ENCODE assay signal across 8 cellular contexts in the genomic region with DNA sequence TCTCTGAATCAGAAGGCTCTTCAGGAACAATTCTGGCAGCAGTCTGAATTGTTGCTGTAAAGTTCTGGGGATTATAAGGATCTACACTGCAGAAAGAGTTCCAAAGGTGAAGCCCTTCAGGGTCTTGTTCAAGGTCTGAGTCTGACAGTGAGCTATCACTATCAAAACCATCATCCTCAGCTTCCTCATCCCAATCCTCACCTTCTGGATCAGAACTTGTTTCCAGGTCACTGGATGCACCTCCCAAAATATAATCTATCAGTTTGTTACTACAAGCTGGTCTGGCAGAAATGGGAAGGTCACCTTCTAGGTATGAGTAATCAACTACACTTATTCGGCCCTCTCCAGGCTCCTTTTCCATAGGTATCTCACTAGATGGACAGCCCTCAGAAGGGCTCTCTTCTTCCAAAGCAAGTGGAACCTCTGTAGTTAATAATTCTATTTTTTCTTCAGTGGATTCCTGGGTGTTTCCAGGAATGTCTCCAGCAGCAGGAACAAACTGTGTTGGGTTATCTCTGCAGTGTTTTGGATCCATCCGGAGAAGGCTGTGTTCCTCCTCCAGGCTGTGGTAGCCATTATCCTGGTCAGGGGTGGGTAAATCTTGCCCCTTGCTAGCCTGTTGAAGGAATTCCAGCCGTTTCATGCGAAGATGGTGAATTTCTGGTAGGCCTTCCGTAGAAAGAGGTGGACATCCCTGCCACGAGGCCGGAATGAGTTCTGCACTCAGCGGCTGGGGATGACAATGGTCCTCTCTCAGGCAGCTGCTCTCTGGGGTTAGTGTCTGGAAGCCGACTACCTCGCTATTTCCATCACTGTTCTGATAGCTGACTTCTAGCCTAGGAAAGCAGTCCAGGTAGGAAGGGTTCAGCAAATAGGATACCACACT. TPM values are rescaled to one million over a fixed set of nuclear protein-coding genes. Genes with fewer than 3 reads are reported as not detected.
DNase-seq lines count a peak whose midpoint lies in the region; ATAC-seq and TF ChIP-seq lines count a peak whose summit lies in the region.

No MANE protein-coding gene starts in this region.

- no peaks in the 10 kb centered on the region for H3K27me3 ChIP-seq in parathyroid adenoma (ENCODE audit: control insufficient read depth, insufficient read depth, low read length)

- H3K27ac ChIP-seq in parathyroid adenoma = peak overlapping the region; percentile 99

- TF ChIP-seq CTCF in epithelial cell of proximal tubule (conservative IDR thresholded peaks at IDR 0.05; ENCODE audit: low read depth, low read length) (no peak), parathyroid adenoma (IDR thresholded peaks at IDR 0.05) (no peak)

- ATAC-seq in HG03520 (IDR thresholded peaks at IDR 0.05; ENCODE audit: unreplicated experiment) = no peak
- ATAC-seq in GM19328 (IDR thresholded peaks at IDR 0.05; ENCODE audit: unreplicated experiment) = no peak

- DNase-seq in RKO (ENCODE audit: low spot score) (peak; percentile 79), epithelial cell of proximal tubule (ENCODE audit: low read depth) (no peak), NCI-H510A treated with DMSO at 0.1 percent for 48 hours (lab: John Stamatoyannopoulos, UW) (no peak)
- DNase-seq in effector CD4-positive, alpha-beta T cell = no peak

- H3K36me3 ChIP-seq in ES-I3 (ENCODE audit: insufficient read depth, low read length) (0 out of 2 replicates have a peak, but pooled peaks cover 3% of the 10 kb centered on the region), parathyroid adenoma (ENCODE audit: control insufficient read depth, insufficient read depth, low read length) (no peaks in the 10 kb centered on the region)

- no peak overlapping the region for H2AFZ ChIP-seq in parathyroid adenoma

- H3K4me3 ChIP-seq in epithelial cell of proximal tubule (ENCODE audit: low read depth, low read length) (peak overlapping the region; percentile 88), parathyroid adenoma (ENCODE audit: low read depth, low read length) (peak overlapping the region; percentile 96)

- H3K4me1 ChIP-seq in ES-I3 (ENCODE audit: insufficient read depth, low read length) (no peaks in the 10 kb centered on the region), parathyroid adenoma (no peaks in the 10 kb centered on the region)

- H3K4me2 ChIP-seq in parathyroid adenoma (ENCODE audit: low read length) = peak overlapping the region; percentile 93

- H3K9me3 ChIP-seq in ES-I3 (ENCODE audit: control insufficient read depth, insufficient read depth, low read length) (no peaks in the 10 kb centered on the region), parathyroid adenoma (ENCODE audit: control insufficient read depth, low read length) (no peaks in the 10 kb centered on the region)

- H3K79me2 ChIP-seq in parathyroid adenoma = peaks cover 29% of the 10 kb centered on the region

- H3K9ac ChIP-seq in ES-I3 (ENCODE audit: low read depth, low read length) (peak overlapping the region; percentile 89), parathyroid adenoma (peak overlapping the region; percentile 71)

RNA-seq across cellular contexts. Expression of a gene that starts 1.5 kb away (rescaled TPM):
- total RNA-seq in epithelial cell of proximal tubule = 26.6 and 28.5 TPM in 2 replicates

RNA-seq across cellular contexts. Expression of a gene that starts 50.4 kb away (rescaled TPM):
- total RNA-seq in epithelial cell of proximal tubule = 10.4 and 19.9 TPM in 2 replicates
